8 cellular contexts compared by ENCODE assay signal in the genomic region with DNA sequence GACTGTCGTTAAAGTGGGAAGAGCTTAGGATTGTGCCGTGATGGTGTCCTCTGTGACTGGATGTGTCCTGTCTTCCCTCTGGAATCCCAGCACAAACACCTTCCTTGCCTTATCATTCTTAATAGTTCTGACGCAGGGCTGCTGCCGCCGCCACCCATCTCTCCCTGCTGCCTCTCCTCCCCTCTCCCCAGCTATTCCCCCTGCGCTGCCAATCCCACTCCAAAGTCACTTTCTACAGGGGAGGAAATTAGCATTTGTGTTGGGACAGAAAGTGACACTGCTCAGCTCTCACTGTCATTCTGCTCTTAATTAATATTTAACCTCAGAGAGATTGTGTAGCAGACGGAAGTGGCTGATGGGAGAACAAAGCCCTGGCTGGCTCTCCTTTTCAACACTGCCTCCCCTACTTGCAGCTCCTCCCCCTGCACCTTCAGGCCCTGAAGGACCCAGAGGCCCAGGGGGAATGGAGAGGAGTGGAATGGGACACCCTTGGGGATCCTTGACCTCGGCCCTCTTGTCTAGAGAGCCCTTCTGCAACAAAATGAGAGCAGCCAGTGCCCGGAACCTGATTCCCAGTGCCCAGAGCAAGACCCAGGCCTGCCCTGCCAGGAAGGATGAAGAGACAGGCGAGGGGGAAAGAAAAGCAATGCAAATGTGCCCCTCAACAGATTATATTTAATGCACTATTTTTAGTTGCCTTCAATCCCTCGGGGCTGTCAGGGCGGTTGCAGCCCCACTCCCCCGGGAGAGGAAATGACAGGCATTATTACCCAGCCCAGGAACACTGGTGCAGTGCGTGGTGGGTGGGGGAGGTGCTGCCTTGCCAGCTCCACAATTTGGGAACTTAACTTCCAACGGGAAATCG. TPM values are rescaled to one million over a fixed set of nuclear protein-coding genes. Genes with fewer than 3 reads are reported as not detected.
DNase-seq lines count a peak whose midpoint lies in the region; ATAC-seq and TF ChIP-seq lines count a peak whose summit lies in the region.

No MANE protein-coding gene starts in this region.

- H3K79me1 ChIP-seq in mesendoderm (ENCODE audit: low read length): no peaks in the 10 kb centered on the region

- H3K4ac ChIP-seq in mesendoderm (ENCODE audit: low read depth, low read length): no peak overlapping the region

- no peak overlapping the region for H2BK5ac ChIP-seq in mesendoderm (ENCODE audit: low read length)

- no peak overlapping the region for H3K4me3 Mint-ChIP-seq in activated T-cell treated with anti-CD3 and anti-CD28 coated beads, Interleukin-2, amount 50 U/mL, for 72 hours

- H4K8ac ChIP-seq in mesendoderm (ENCODE audit: low read depth, low read length): no peak overlapping the region

- no peak overlapping the region for H2BK15ac ChIP-seq in mesendoderm (replicated peaks; ENCODE audit: low read depth)

- no CpG with 5 or more reads among the region's 16 CpGs for WGBS in mesendoderm (ENCODE audit: extremely low coverage, insufficient coverage, low lambda C conversion rate)

- H3K36me3 Mint-ChIP-seq in activated T-cell treated with anti-CD3 and anti-CD28 coated beads, Interleukin-2, amount 50 U/mL, for 72 hours (ENCODE audit: insufficient read depth in 2 of 2): no peaks in the 10 kb centered on the region

- H3K4me2 ChIP-seq in mesendoderm (ENCODE audit: low read length): no peak overlapping the region

- H3K27me3 Mint-ChIP-seq in activated T-cell treated with anti-CD3 and anti-CD28 coated beads, Interleukin-2, amount 50 U/mL, for 72 hours (ENCODE audit: low read depth): peaks cover 43% of the 10 kb centered on the region

- no peak overlapping the region for H2AK5ac ChIP-seq in mesendoderm (ENCODE audit: low read length)

- no peak overlapping the region for H3K4me3 ChIP-seq in GM06990 (replicated peaks; ENCODE audit: low read depth, low read length)
- no peak overlapping the region for H3K4me3 ChIP-seq in Jurkat, Clone E6-1 (ENCODE audit: low read length)
- no peak overlapping the region for H3K4me3 ChIP-seq in WERI-Rb-1 (ENCODE audit: low read depth, low read length)
- H3K4me3 ChIP-seq in mesendoderm (ENCODE audit: low read length): no peak overlapping the region

- H4K5ac ChIP-seq in mesendoderm (ENCODE audit: low read length): no peak overlapping the region

- no peaks in the 10 kb centered on the region for H3K9me3 ChIP-seq in WERI-Rb-1 (ENCODE audit: severe bottlenecking)

- H3K27ac ChIP-seq in WERI-Rb-1 (no peak overlapping the region), mesendoderm (ENCODE audit: low read depth, low read length) (no peak overlapping the region)

- no peak overlapping the region for H3K18ac ChIP-seq in mesendoderm (ENCODE audit: low read length)

- H3K27me3 ChIP-seq in GM06990 (replicated peaks; ENCODE audit: control insufficient read depth, insufficient read depth, low read length) (no peaks in the 10 kb centered on the region; the same call in 1 of the 2 replicates), WERI-Rb-1 (ENCODE audit: insufficient read depth, low read depth, severe bottlenecking) (no peaks in the 10 kb centered on the region), mesendoderm (ENCODE audit: insufficient read depth, low read length, poor library complexity) (peaks cover 24% of the 10 kb centered on the region)

- no peaks in the 10 kb centered on the region for H3K9me3 Mint-ChIP-seq in activated T-cell treated with anti-CD3 and anti-CD28 coated beads, Interleukin-2, amount 50 U/mL, for 72 hours

- peak; percentile 97 for ATAC-seq in GM21619 (IDR thresholded peaks at IDR 0.05; ENCODE audit: unreplicated experiment)
- ATAC-seq in activated T-cell treated with anti-CD3 and anti-CD28 coated beads, Interleukin-2, amount 50 U/mL, for 72 hours (replicated peaks in 1 of 2): no peak

- H3K23ac ChIP-seq in mesendoderm (ENCODE audit: low read length): no peak overlapping the region

- peak; percentile 22 for DNase-seq in GM06990 (ENCODE audit: extremely low read depth, insufficient read length)
- DNase-seq in Jurkat, Clone E6-1 (ENCODE audit: low read depth, low spot score): peak; percentile 29
- peak; percentile 53 for DNase-seq in left kidney (ENCODE audit: low read depth, low spot score)
- no peak for DNase-seq in WERI-Rb-1
- DNase-seq in activated T-cell treated with anti-CD3 and anti-CD28 coated beads, Interleukin-2, amount 50 U/mL, for 72 hours: no peak
- no peak for DNase-seq in hippocampal formation (lab: John Stamatoyannopoulos, UW)
- DNase-seq in mesendoderm: no peak

- peaks cover 13% of the 10 kb centered on the region for H3K4me1 ChIP-seq in mesendoderm (ENCODE audit: control insufficient read depth, low read depth, low read length)

- no peak overlapping the region for H3K56ac ChIP-seq in mesendoderm (ENCODE audit: low read length)

- H3K9ac ChIP-seq in mesendoderm (ENCODE audit: low read length): no peak overlapping the region

- H3K36me3 ChIP-seq in GM06990 (ENCODE audit: control insufficient read depth, insufficient read depth, low read length) (no peaks in the 10 kb centered on the region), WERI-Rb-1 (no peaks in the 10 kb centered on the region), mesendoderm (ENCODE audit: control insufficient read depth, insufficient read depth, low read length) (no peaks in the 10 kb centered on the region)

- peaks cover 13% of the 10 kb centered on the region for H3K4me1 Mint-ChIP-seq in activated T-cell treated with anti-CD3 and anti-CD28 coated beads, Interleukin-2, amount 50 U/mL, for 72 hours (ENCODE audit: low read depth)

- TF ChIP-seq CTCF in GM06990 (IDR thresholded peaks at IDR 0.05; ENCODE audit: insufficient read depth, low read length, poor library complexity, severe bottlenecking) (no peak), WERI-Rb-1 (IDR thresholded peaks at IDR 0.05; ENCODE audit: low read depth, low read length) (no peak)

- no peak overlapping the region for H3K27ac Mint-ChIP-seq in activated T-cell treated with anti-CD3 and anti-CD28 coated beads, Interleukin-2, amount 50 U/mL, for 72 hours

- H3K79me2 ChIP-seq in mesendoderm (ENCODE audit: control insufficient read depth, insufficient read depth, low read length): no peaks in the 10 kb centered on the region

- no peak overlapping the region for H2BK120ac ChIP-seq in mesendoderm (ENCODE audit: low read depth, low read length)

RNA-seq across cellular contexts. Expression of a gene that starts 14.7 kb away (rescaled TPM):
- 19.5 TPM for polyA plus RNA-seq in Jurkat, Clone E6-1 (2012; ENCODE audit: insufficient read depth, insufficient read length)
- 1 to 10 TPM; 4.2 to 4.4 TPM for total RNA-seq in activated T-cell treated with anti-CD3 and anti-CD28 coated beads, Interleukin-2, amount 50 U/mL, for 72 hours
- 0.42 TPM for polyA plus RNA-seq in mesendoderm (2013, experiment 1 of 2)
- 0.67 TPM for polyA plus RNA-seq in mesendoderm (2013, experiment 2 of 2)

RNA-seq across cellular contexts. Expression of a gene that starts 27.0 kb away (rescaled TPM):
- not detected for polyA plus RNA-seq in Jurkat, Clone E6-1 (2012; ENCODE audit: insufficient read depth, insufficient read length)
- total RNA-seq in activated T-cell treated with anti-CD3 and anti-CD28 coated beads, Interleukin-2, amount 50 U/mL, for 72 hours: under 1 TPM; 0.35 to 0.48 TPM
- not detected for polyA plus RNA-seq in mesendoderm (2013, experiment 1 of 2)
- 0.07 TPM for polyA plus RNA-seq in mesendoderm (2013, experiment 2 of 2)

RNA-seq across cellular contexts. Expression of a gene that starts 37.0 kb away (rescaled TPM):
- 0.48 TPM for polyA plus RNA-seq in Jurkat, Clone E6-1 (2012; ENCODE audit: insufficient read depth, insufficient read length)
- total RNA-seq in activated T-cell treated with anti-CD3 and anti-CD28 coated beads, Interleukin-2, amount 50 U/mL, for 72 hours: 1 to 10 TPM in 1 of 2 donors, under 1 TPM in 1; 0.88 to 1.1 TPM
- polyA plus RNA-seq in mesendoderm (2013, experiment 1 of 2): 0.21 TPM
- polyA plus RNA-seq in mesendoderm (2013, experiment 2 of 2): 0.14 TPM

RNA-seq across cellular contexts. Expression of a gene that starts 51.4 kb away (rescaled TPM):
- 11.6 TPM for polyA plus RNA-seq in Jurkat, Clone E6-1 (2012; ENCODE audit: insufficient read depth, insufficient read length)
- 1 to 10 TPM; 2.5 to 2.6 TPM for total RNA-seq in activated T-cell treated with anti-CD3 and anti-CD28 coated beads, Interleukin-2, amount 50 U/mL, for 72 hours
- polyA plus RNA-seq in mesendoderm (2013, experiment 1 of 2): 7.0 TPM
- polyA plus RNA-seq in mesendoderm (2013, experiment 2 of 2): 6.7 TPM

RNA-seq across cellular contexts. Expression of a gene that starts 51.5 kb away (rescaled TPM):
- 1.8 TPM for polyA plus RNA-seq in Jurkat, Clone E6-1 (2012; ENCODE audit: insufficient read depth, insufficient read length)
- 10 to 100 TPM in 1 of 2 donors, 1 to 10 TPM in 1; 8.4 to 12.0 TPM for total RNA-seq in activated T-cell treated with anti-CD3 and anti-CD28 coated beads, Interleukin-2, amount 50 U/mL, for 72 hours
- polyA plus RNA-seq in mesendoderm (2013, experiment 1 of 2): 0.63 TPM
- 0.73 TPM for polyA plus RNA-seq in mesendoderm (2013, experiment 2 of 2)

Comparison
In these comparisons a context has a peak if more than half of its experiments do, and no peak if none do; other contexts are left out.
1. DNase-seq: peak in GM06990 (single experiment), Jurkat, Clone E6-1 (single experiment) and left kidney (single experiment); none in WERI-Rb-1 (single experiment), activated T-cell treated with anti-CD3 and anti-CD28 coated beads, Interleukin-2, amount 50 U/mL, for 72 hours (0 of 2), hippocampal formation (0 of 2) and mesendoderm (single experiment).